In genomic region chr2:16386431-16386830, GRCh38 we compare ENCODE assay signal across 15 cellular contexts.
A peak's percentile ranks its signal among the peaks of the same experiment; 100 is the strongest.
DNase-seq lines count a peak whose midpoint lies in the region; ATAC-seq lines count a peak whose summit lies in the region.
"Had no signal": no experiment of that assay in that cellular context is flagged by ENCODE, and none has a peak within 500 bp of the region (broad histone marks: within the 10 kb centered on the region; RNA-seq: fewer than 3 reads in every experiment).

No MANE protein-coding gene starts in this region.

- peak; percentile 70 for ATAC-seq in Right ventricle myocardium inferior
- ATAC-seq in left cardiac atrium = peak; percentile 72 to 78

- DNase-seq in Right ventricle myocardium inferior (ENCODE audit: missing footprints) (peak; percentile 59), cardiac septum (ENCODE audit: low spot score) (no peak), NCI-H1105 (lab: John Stamatoyannopoulos, UW) (peak; percentile 16), left cardiac atrium (no peak), retina (peak; percentile 27), NCI-H748 treated with DMSO at 0.1 percent for 48 hours (lab: John Stamatoyannopoulos, UW) (no peak), NCI-H2029 (lab: John Stamatoyannopoulos, UW) (no peak)
- DNase-seq: ACHN; C1 segment of cervical spinal cord; Calu3; CD4-positive, alpha-beta T cell; DMS 273 treated with DMSO at 0.1 percent for 48 hours; DND-41; GDM1; HFFc6 had no signal

- intact Hi-C loops in Right ventricle myocardium inferior (cut with DNase I) = no loop called here
- intact Hi-C loops in cardiac septum (cut with DNase I) = no loop called here
- intact Hi-C loops in left cardiac atrium (cut with DNase I) = no loop called here

Comparison
In these comparisons a context has a peak if more than half of its experiments do, and no peak if none do; other contexts are left out.
1. DNase-seq: peak in Right ventricle myocardium inferior (single experiment), NCI-H1105 (single experiment) and retina (single experiment); none in cardiac septum (single experiment), left cardiac atrium (single experiment), NCI-H748 treated with DMSO at 0.1 percent for 48 hours (single experiment) and NCI-H2029 (single experiment).